In genomic region chr11:46917109-46918086, GRCh38 we compare ENCODE assay signal across 1 cellular context.
TF ChIP-seq lines count a peak whose summit lies in the region.

No MANE protein-coding gene starts in this region.

TF ChIP-seq in HCT116, 20 proteins besides CTCF, POLR2A, EP300 and RAD21 (continued from another document):
- TF ChIP-seq YY1 (IDR thresholded peaks at IDR 0.05; ENCODE audit: extremely low read depth, insufficient replicate concordance, low read depth, low read length) = no peak
- no peak for TF ChIP-seq SIN3A (IDR thresholded peaks at IDR 0.05; ENCODE audit: low read depth)
- no peak for TF ChIP-seq CBX3 (IDR thresholded peaks at IDR 0.05; ENCODE audit: low read depth)
- TF ChIP-seq EZH2 (IDR thresholded peaks at IDR 0.05) = no peak
- no peak for TF ChIP-seq SP1 (IDR thresholded peaks at IDR 0.05; ENCODE audit: low read depth)
- TF ChIP-seq, protein P1, sequence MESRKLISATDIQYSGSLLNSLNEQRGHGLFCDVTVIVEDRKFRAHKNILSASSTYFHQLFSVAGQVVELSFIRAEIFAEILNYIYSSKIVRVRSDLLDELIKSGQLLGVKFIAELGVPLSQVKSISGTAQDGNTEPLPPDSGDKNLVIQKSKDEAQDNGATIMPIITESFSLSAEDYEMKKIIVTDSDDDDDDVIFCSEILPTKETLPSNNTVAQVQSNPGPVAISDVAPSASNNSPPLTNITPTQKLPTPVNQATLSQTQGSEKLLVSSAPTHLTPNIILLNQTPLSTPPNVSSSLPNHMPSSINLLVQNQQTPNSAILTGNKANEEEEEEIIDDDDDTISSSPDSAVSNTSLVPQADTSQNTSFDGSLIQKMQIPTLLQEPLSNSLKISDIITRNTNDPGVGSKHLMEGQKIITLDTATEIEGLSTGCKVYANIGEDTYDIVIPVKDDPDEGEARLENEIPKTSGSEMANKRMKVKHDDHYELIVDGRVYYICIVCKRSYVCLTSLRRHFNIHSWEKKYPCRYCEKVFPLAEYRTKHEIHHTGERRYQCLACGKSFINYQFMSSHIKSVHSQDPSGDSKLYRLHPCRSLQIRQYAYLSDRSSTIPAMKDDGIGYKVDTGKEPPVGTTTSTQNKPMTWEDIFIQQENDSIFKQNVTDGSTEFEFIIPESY (IDR thresholded peaks at IDR 0.05; ENCODE audit: extremely low read depth, insufficient replicate concordance, low read length) = no peak
- no peak for TF ChIP-seq EZH2phosphoT487 (IDR thresholded peaks at IDR 0.05; ENCODE audit: borderline replicate concordance)
- no peak for TF ChIP-seq MAX (IDR thresholded peaks at IDR 0.05)
- no peak for TF ChIP-seq POLR2AphosphoS5 (IDR thresholded peaks at IDR 0.05; ENCODE audit: low read depth, low read length)
